12 cellular contexts compared by ENCODE assay signal in the genomic region with DNA sequence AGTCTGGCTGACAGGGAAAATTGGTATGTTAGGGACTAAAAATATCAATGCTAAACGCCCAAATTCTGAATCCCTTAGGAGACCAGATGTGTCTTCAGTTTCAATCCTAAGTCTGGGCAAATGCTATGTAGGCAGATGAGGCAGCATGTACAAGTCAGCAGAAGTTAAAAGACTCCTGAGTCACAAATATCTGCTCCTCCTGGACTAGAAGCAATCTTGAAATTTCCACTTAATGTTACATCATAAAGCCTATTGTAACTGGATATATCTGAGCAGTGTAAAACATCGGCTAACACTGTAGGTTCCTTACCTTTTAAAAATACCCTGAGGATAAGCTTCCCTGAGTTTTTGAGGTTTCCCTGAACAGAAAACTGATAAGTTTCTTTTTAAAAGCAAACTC.
DNase-seq lines count a peak whose midpoint lies in the region; ATAC-seq, FAIRE-seq and TF ChIP-seq lines count a peak whose summit lies in the region.
"Had no signal": no experiment of that assay in that cellular context is flagged by ENCODE, and none has a peak within 500 bp of the region (broad histone marks: within the 10 kb centered on the region; RNA-seq: fewer than 3 reads in every experiment).

No MANE protein-coding gene starts in this region.

- WGBS in H1 (ENCODE audit: extremely low coverage in 1 of 2, insufficient coverage in 1 of 2, insufficient read length in 1 of 2, insufficient replicate concordance in 2 of 2, low coverage in 1 of 2, low lambda C conversion rate in 2 of 2, missing lambda C conversion rate in 1 of 2), 2 experiments = 91% methylated on average over 2 of the region's 2 CpGs; no CpG with 5 or more reads in 1 of the 2 experiments
- WGBS in mesendoderm (ENCODE audit: extremely low coverage, insufficient coverage, low lambda C conversion rate) = no CpG with 5 or more reads among the region's 2 CpGs
- WGBS in adrenal gland, 4 donors = 71 to 90% (median 78%) methylated on average over 2 of the region's 2 CpGs

- H2BK20ac ChIP-seq in H1 (ENCODE audit: low read length) = no peak overlapping the region

- H3K4me3 ChIP-seq in H1 (ENCODE audit: extremely low read depth in 1 of 4, insufficient read depth in 2 of 4, low read depth in 3 of 4, low read length in 4 of 4) (no peak overlapping the region), mesendoderm (ENCODE audit: low read length) (no peak overlapping the region), BE2C (ENCODE audit: low read depth, low read length) (no peak overlapping the region), adrenal gland (no peak overlapping the region)

- POLR2A ChIA-PET in H1 (lab: Charles Lee; ENCODE audit: partially characterized antibody) = no interaction called here

- intact Hi-C loops in adrenal gland (cut with DNase I) = loop anchor here in 1 of 2 donors (10.0 kb wide), 1 partner anchor 57 kb away; no protein-coding TSS in a partner anchor

- H4K8ac ChIP-seq in H1 (ENCODE audit: extremely low read depth, insufficient read depth, low read length) = no peak overlapping the region
- no peak overlapping the region for H4K8ac ChIP-seq in mesendoderm (ENCODE audit: low read depth, low read length)

- H3K79me2 ChIP-seq in H1 (ENCODE audit: control insufficient read depth in 1 of 2, insufficient read depth in 2 of 2, low read length in 2 of 2) (no peaks in the 10 kb centered on the region), mesendoderm (ENCODE audit: control insufficient read depth, insufficient read depth, low read length) (no peaks in the 10 kb centered on the region)

- no peak overlapping the region for H2BK15ac ChIP-seq in H1 (ENCODE audit: low read length)
- H2BK15ac ChIP-seq in mesendoderm (replicated peaks; ENCODE audit: low read depth) = no peak overlapping the region

- no peak overlapping the region for H2BK12ac ChIP-seq in H1 (ENCODE audit: low read depth, low read length)

- no peak for ATAC-seq in HG03108 (IDR thresholded peaks at IDR 0.05; ENCODE audit: unreplicated experiment)
- ATAC-seq in GM19328 (IDR thresholded peaks at IDR 0.05; ENCODE audit: unreplicated experiment) = no peak

- CTCF ChIA-PET in H1 (lab: Charles Lee; ENCODE audit: partially characterized antibody) = interaction anchor here (1.3 kb wide), 1 partner anchor 32 kb away, joined by 3 read pairs; no protein-coding TSS in a partner anchor

- 0 out of 2 replicates have a peak overlapping the region, but pooled peaks have one; percentile 10 for H2AFZ ChIP-seq in H1 (ENCODE audit: low read length)

- no peaks in the 10 kb centered on the region for H3K36me3 ChIP-seq in H1 (ENCODE audit: control insufficient read depth in 2 of 4, insufficient read depth in 4 of 4, low read length in 3 of 4)
- no peaks in the 10 kb centered on the region for H3K36me3 ChIP-seq in mesendoderm (ENCODE audit: control insufficient read depth, insufficient read depth, low read length)
- H3K36me3 ChIP-seq in BE2C = no peaks in the 10 kb centered on the region
- H3K36me3 ChIP-seq in adrenal gland (replicated peaks in 1 of 2) = no peaks in the 10 kb centered on the region

- TF ChIP-seq CTCF in H1 (IDR thresholded peaks at IDR 0.05; ENCODE audit: control extremely low read depth in 1 of 3, insufficient read depth in 1 of 3, low read depth in 1 of 3, low read length in 3 of 3) (no peak), BE2C (IDR thresholded peaks at IDR 0.05; ENCODE audit: low read depth, low read length) (no peak), adrenal gland (IDR thresholded peaks at IDR 0.05) (no peak)

- H3K18ac ChIP-seq in H1 (ENCODE audit: extremely low read depth, low read length) = no peak overlapping the region
- no peak overlapping the region for H3K18ac ChIP-seq in mesendoderm (ENCODE audit: low read length)

- TF ChIP-seq POLR2A in H1 (IDR thresholded peaks at IDR 0.05; ENCODE audit: control extremely low read depth in 1 of 2, low read depth in 2 of 2, low read length in 2 of 2) (no peak), adrenal gland (IDR thresholded peaks at IDR 0.05) (no peak)

- H2BK5ac ChIP-seq in H1 (ENCODE audit: low read depth, low read length) = no peak overlapping the region
- H2BK5ac ChIP-seq in mesendoderm (ENCODE audit: low read length) = no peak overlapping the region

- H3K4me1 ChIP-seq in H1 (replicated peaks in 1 of 4; ENCODE audit: control insufficient read depth in 3 of 4, insufficient read depth in 4 of 4, low read length in 3 of 4) (no peaks in the 10 kb centered on the region), mesendoderm (ENCODE audit: control insufficient read depth, low read depth, low read length) (no peaks in the 10 kb centered on the region), BE2C (no peaks in the 10 kb centered on the region), adrenal gland (replicated peaks in 1 of 2) (no peaks in the 10 kb centered on the region)

- TF ChIP-seq EP300 in H1 (IDR thresholded peaks at IDR 0.05; ENCODE audit: borderline replicate concordance in 1 of 2, low read depth in 2 of 2, low read length in 2 of 2) = no peak

- H3K23me2 ChIP-seq in H1 (ENCODE audit: low read depth, low read length) = no peaks in the 10 kb centered on the region

- no peak overlapping the region for H4K5ac ChIP-seq in H1 (ENCODE audit: insufficient read length, low read depth, low read length)
- no peak overlapping the region for H4K5ac ChIP-seq in mesendoderm (ENCODE audit: low read length)

- H3K27ac ChIP-seq in H1 (ENCODE audit: low read depth, low read length) (no peak overlapping the region), mesendoderm (ENCODE audit: low read depth, low read length) (no peak overlapping the region), adrenal gland (no peak overlapping the region)

- no peak overlapping the region for H3K4me2 ChIP-seq in H1 (ENCODE audit: insufficient read depth in 1 of 2, low read depth in 2 of 2, low read length in 2 of 2)
- no peak overlapping the region for H3K4me2 ChIP-seq in mesendoderm (ENCODE audit: low read length)

- H3K23ac ChIP-seq in H1 (ENCODE audit: insufficient read length) (no peak overlapping the region), mesendoderm (ENCODE audit: low read length) (no peak overlapping the region)

- no peaks in the 10 kb centered on the region for H4K20me1 ChIP-seq in H1 (replicated peaks in 1 of 2; ENCODE audit: control insufficient read depth in 1 of 2, insufficient read depth in 2 of 2, low read length in 2 of 2)

- no peak for TF ChIP-seq RAD21 in H1 (IDR thresholded peaks at IDR 0.05 in 1 of 2, conservative IDR thresholded peaks at IDR 0.05 in 1 of 2; ENCODE audit: low read depth in 2 of 2, low read length in 2 of 2)

- H2BK120ac ChIP-seq in H1 (replicated peaks; ENCODE audit: low read depth, low read length) (no peak overlapping the region), mesendoderm (ENCODE audit: low read depth, low read length) (no peak overlapping the region)

- H3K56ac ChIP-seq in H1 (replicated peaks; ENCODE audit: insufficient read length, low read depth, low read length) (no peak overlapping the region), mesendoderm (ENCODE audit: low read length) (no peak overlapping the region)

- H3K14ac ChIP-seq in H1 (ENCODE audit: insufficient read length) = no peak overlapping the region

- H3K9ac ChIP-seq in H1 (replicated peaks in 1 of 4; ENCODE audit: extremely low read depth in 1 of 4, low read depth in 3 of 4, low read length in 3 of 4) = no peak overlapping the region
- no peak overlapping the region for H3K9ac ChIP-seq in mesendoderm (ENCODE audit: low read length)

- H3K27me3 ChIP-seq in H1 (replicated peaks in 1 of 4; ENCODE audit: control insufficient read depth in 3 of 4, extremely low read depth in 1 of 4, insufficient read depth in 3 of 4, low read length in 3 of 4) (no peaks in the 10 kb centered on the region), mesendoderm (ENCODE audit: insufficient read depth, low read length, poor library complexity) (no peaks in the 10 kb centered on the region), BE2C (no peaks in the 10 kb centered on the region), adrenal gland (no peaks in the 10 kb centered on the region)

- no peaks in the 10 kb centered on the region for H3K79me1 ChIP-seq in H1 (ENCODE audit: low read depth, low read length)
- H3K79me1 ChIP-seq in mesendoderm (ENCODE audit: low read length) = no peaks in the 10 kb centered on the region

- FAIRE-seq in H1 (lab: Jason Lieb, UNC) = no peak

- DNase-seq in ELR (ENCODE audit: low read depth) (peak; percentile 78), OCI-M1 (lab: John Stamatoyannopoulos, UW) (peak; percentile 89), H1 (ENCODE audit: low read depth in 1 of 2, low spot score in 2 of 2) (no peak), mesendoderm (no peak), BE2C (no peak), adrenal gland (no peak)
- DNase-seq: CD4-positive, alpha-beta memory T cell; effector memory CD4-positive, alpha-beta T cell; midbrain; NCI-H526 had no signal

- H2AK5ac ChIP-seq in H1 (ENCODE audit: low read depth, low read length) = no peak overlapping the region
- H2AK5ac ChIP-seq in mesendoderm (ENCODE audit: low read length) = no peak overlapping the region

- no peaks in the 10 kb centered on the region; a peak in 1 of 4 replicates for H3K9me3 ChIP-seq in H1 (ENCODE audit: insufficient read depth in 2 of 2, low read depth in 1 of 2, low read length in 1 of 2)
- H3K9me3 ChIP-seq in BE2C = no peaks in the 10 kb centered on the region
- H3K9me3 ChIP-seq in adrenal gland (replicated peaks in 1 of 3) = no peaks in the 10 kb centered on the region

- H3K4ac ChIP-seq in H1 (replicated peaks; ENCODE audit: insufficient read length, low read depth, low read length) = no peak overlapping the region
- peak overlapping the region; percentile 36 for H3K4ac ChIP-seq in mesendoderm (ENCODE audit: low read depth, low read length)

- no peak overlapping the region for H4K91ac ChIP-seq in H1 (replicated peaks; ENCODE audit: insufficient read length, low read length)

TF ChIP-seq in H1, 55 proteins besides CTCF, POLR2A, EP300 and RAD21 (continues in another document):
- TF ChIP-seq TAF7 (optimal IDR thresholded peaks at IDR 0.05; ENCODE audit: borderline replicate concordance, low read depth, low read length) = no peak
- TF ChIP-seq TEAD4 (IDR thresholded peaks at IDR 0.05; ENCODE audit: low read depth, low read length) = no peak
- TF ChIP-seq ZNF274 (IDR thresholded peaks at IDR 0.05; ENCODE audit: borderline replicate concordance, extremely low read depth, low read length) = no peak
- TF ChIP-seq TAF1 (IDR thresholded peaks at IDR 0.05; ENCODE audit: low read depth, low read length) = no peak
- TF ChIP-seq BACH1 (IDR thresholded peaks at IDR 0.05; ENCODE audit: low read length) = no peak
- no peak for TF ChIP-seq NRF1 (IDR thresholded peaks at IDR 0.05; ENCODE audit: low read depth, low read length)
- TF ChIP-seq SIX5 (IDR thresholded peaks at IDR 0.05; ENCODE audit: low read depth, low read length) = no peak
- no peak for TF ChIP-seq YY1 (IDR thresholded peaks at IDR 0.05; ENCODE audit: low read depth, low read length)
- no peak for TF ChIP-seq TCF12 (IDR thresholded peaks at IDR 0.05; ENCODE audit: low read depth, low read length)
- no peak for TF ChIP-seq SAP30 (IDR thresholded peaks at IDR 0.05; ENCODE audit: insufficient read depth, insufficient replicate concordance, low read length)
- TF ChIP-seq, protein P1, sequence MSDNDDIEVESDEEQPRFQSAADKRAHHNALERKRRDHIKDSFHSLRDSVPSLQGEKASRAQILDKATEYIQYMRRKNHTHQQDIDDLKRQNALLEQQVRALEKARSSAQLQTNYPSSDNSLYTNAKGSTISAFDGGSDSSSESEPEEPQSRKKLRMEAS (IDR thresholded peaks at IDR 0.05) = no peak

Comparison
In these comparisons a context has a peak if more than half of its experiments do, and no peak if none do; other contexts are left out.
1. DNase-seq: peak in ELR (single experiment) and OCI-M1 (single experiment); none in H1 (0 of 2), mesendoderm (single experiment), BE2C (single experiment) and adrenal gland (0 of 7).